In genomic region chr10:31341552-31341951, GRCh38 we compare ENCODE assay signal across 21 cellular contexts. TPM values are rescaled to one million over a fixed set of nuclear protein-coding genes. Genes with fewer than 3 reads are reported as not detected.
A peak's percentile ranks its signal among the peaks of the same experiment; 100 is the strongest.
DNase-seq lines count a peak whose midpoint lies in the region; ATAC-seq, FAIRE-seq and TF ChIP-seq lines count a peak whose summit lies in the region.
"Had no signal": no experiment of that assay in that cellular context is flagged by ENCODE, and none has a peak within 500 bp of the region (broad histone marks: within the 10 kb centered on the region; RNA-seq: fewer than 3 reads in every experiment).

No MANE protein-coding gene starts in this region.

- 64 to 82% (median 79%) methylated on average over 1 of the region's 1 CpG for WGBS in psoas muscle, 3 donors

- H3K27me3 ChIP-seq in DND-41 (ENCODE audit: insufficient read depth, low read length, poor library complexity) (no peaks in the 10 kb centered on the region), psoas muscle (ENCODE audit: insufficient read depth in 3 of 3, low read length in 2 of 3) (no peaks in the 10 kb centered on the region)
- H3K27me3 ChIP-seq: BE2C had no signal

- no peak overlapping the region for H2AFZ ChIP-seq in DND-41 (ENCODE audit: low read depth, low read length)

- H3K36me3 ChIP-seq in DND-41 (ENCODE audit: insufficient read depth, low read length) (peaks cover 9% of the 10 kb centered on the region; the same call in 1 of the 2 replicates), psoas muscle (ENCODE audit: insufficient read depth in 1 of 2, low read depth in 1 of 2) (no peaks in the 10 kb centered on the region)
- H3K36me3 ChIP-seq: BE2C had no signal

- H3K4me3 ChIP-seq in DND-41 (ENCODE audit: low read depth in 1 of 2, low read length in 2 of 2), result no peak overlapping the region
- H3K4me3 ChIP-seq in psoas muscle, result no peak overlapping the region
- H3K4me3 ChIP-seq: A549 had no signal

- peak; percentile 60 for FAIRE-seq in GM18507 (lab: Jason Lieb, UNC)
- FAIRE-seq: A549, H1, RCC 7860 had no signal

- TF ChIP-seq CTCF in DND-41 (IDR thresholded peaks at IDR 0.05; ENCODE audit: borderline replicate concordance, extremely low read depth, low read length, poor library complexity, severe bottlenecking) (no peak), psoas muscle (IDR thresholded peaks at IDR 0.05) (no peak)

- peaks cover 100% of the 10 kb centered on the region for H3K79me2 ChIP-seq in DND-41 (ENCODE audit: insufficient read depth, low read length)

- H3K4me2 ChIP-seq in DND-41 (ENCODE audit: insufficient read depth, low read length), result no peak overlapping the region
- H3K4me2 ChIP-seq: A549 had no signal

- H3K9me3 ChIP-seq in DND-41 (ENCODE audit: insufficient read depth, low read length, severe bottlenecking) (no peaks in the 10 kb centered on the region), psoas muscle (no peaks in the 10 kb centered on the region)
- H3K9me3 ChIP-seq: A549, BE2C had no signal

- no peak overlapping the region for H3K9ac ChIP-seq in DND-41 (ENCODE audit: low read depth, low read length)

- intact Hi-C loops in psoas muscle (cut with DNase I), result no loop called here
- intact Hi-C loops in Right ventricle myocardium inferior (cut with DNase I), result loop anchor here (10.0 kb wide), 1 partner anchor 53 kb away; no protein-coding TSS in a partner anchor

- peaks cover 27% of the 10 kb centered on the region; the same call in 1 of the 2 replicates for H3K4me1 ChIP-seq in DND-41 (ENCODE audit: insufficient read depth, low read length)
- H3K4me1 ChIP-seq in psoas muscle, result peaks cover 57% of the 10 kb centered on the region

- ATAC-seq in DND-41 (ENCODE audit: insufficient read depth, low read depth) (peak; percentile 31; the same call in 1 of the 3 replicates), HG02885 (IDR thresholded peaks at IDR 0.05; ENCODE audit: poor library complexity, unreplicated experiment) (peak; percentile 45), psoas muscle (no peak), Right ventricle myocardium inferior (no peak), GM21447 (IDR thresholded peaks at IDR 0.05; ENCODE audit: unreplicated experiment) (no peak)
- ATAC-seq: A549, HCT116 had no signal

- DNase-seq in DND-41 (no peak), GM18507 (ENCODE audit: extremely low spot score, insufficient read length, low read depth) (no peak), psoas muscle (no peak), Right ventricle myocardium inferior (ENCODE audit: missing footprints) (no peak), iPS-NIHi11 (ENCODE audit: low spot score) (no peak)
- DNase-seq: BE2C, COR-L47, DMS 273 treated with DMSO at 0.1 percent for 48 hours, DMS79 treated with DMSO at 0.1 percent for 48 hours, KG1, NCI-H1105 treated with DMSO at 0.1 percent for 48 hours, NCI-H2029 treated with DMSO at 0.1 percent for 48 hours, NCI-H2171 treated with DMSO at 0.1 percent for 48 hours, NCI-H526, OCI-M1 had no signal

- peaks cover 86% of the 10 kb centered on the region for H4K20me1 ChIP-seq in DND-41 (ENCODE audit: insufficient read depth, low read length)

- H3K27ac ChIP-seq in DND-41 (ENCODE audit: low read length), result no peak overlapping the region
- H3K27ac ChIP-seq in psoas muscle, result peak overlapping the region; percentile 17
- H3K27ac ChIP-seq: A549 had no signal

RNA-seq across cellular contexts. Expression of gene ZEB1, which starts 22.5 kb away (rescaled TPM):
- total RNA-seq in psoas muscle (10 to 100 TPM; 92.0 to 99.8 (median 95.3) TPM), Right ventricle myocardium inferior (75.5 TPM)
- 10 to 100 TPM; 18.7 to 34.2 (median 23.8) TPM for polyA plus RNA-seq in psoas muscle

Comparison
In these comparisons a context has a peak if more than half of its experiments do, and no peak if none do; other contexts are left out.
1. ATAC-seq: peak in DND-41 (single experiment) and HG02885 (single experiment); none in psoas muscle (0 of 4), Right ventricle myocardium inferior (single experiment) and GM21447 (single experiment).